In the genomic region with DNA sequence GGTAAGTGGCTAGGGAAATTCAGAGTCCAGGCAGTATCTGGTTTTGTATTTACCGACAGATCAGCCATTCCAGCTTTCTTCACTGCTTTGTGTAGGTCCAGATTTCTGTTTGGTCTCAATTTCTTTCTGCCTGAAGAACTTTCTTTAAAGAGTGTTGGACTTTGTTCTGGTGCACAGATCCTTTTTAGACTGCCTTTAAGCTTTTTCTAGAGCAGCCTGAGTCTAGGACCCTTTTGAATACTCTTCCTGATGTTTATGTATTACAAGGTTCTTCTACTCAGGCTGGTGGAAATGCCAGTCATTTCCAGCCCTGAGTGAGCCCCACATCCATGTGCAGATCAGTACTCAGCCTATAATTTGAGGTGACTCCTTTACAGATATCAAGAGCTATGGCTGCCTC, we compare ENCODE assay signal across 29 cellular contexts.
"Had no signal": no experiment of that assay in that cellular context is flagged by ENCODE, and none has a peak within 500 bp of the region (broad histone marks: within the 10 kb centered on the region; RNA-seq: fewer than 3 reads in every experiment).

No MANE protein-coding gene starts in this region.

- H3K36me3 ChIP-seq: esophagus squamous epithelium, heart right ventricle, left lung, lower lobe of right lung, neutrophil, stomach, thyroid gland, uterus had no signal

- H3K4me2 ChIP-seq: smooth muscle cell had no signal

- H3K27ac ChIP-seq: dorsolateral prefrontal cortex, epithelial cell of prostate, heart right ventricle, left lung, lower lobe of right lung, neutrophil, parathyroid adenoma, stomach, thyroid gland, uterus had no signal

- H3K27me3 Mint-ChIP-seq: progenitor cell of endocrine pancreas, type B pancreatic cell had no signal

- H3K9me3 ChIP-seq: esophagus squamous epithelium, heart right ventricle, left lung, lower lobe of right lung, neutrophil, stomach, thyroid gland, uterus had no signal

- H3K4me3 Mint-ChIP-seq: natural killer cell, neural crest cell, type B pancreatic cell had no signal

- ATAC-seq: heart right ventricle, left lung, lower lobe of right lung, natural killer cell, sciatic nerve had no signal

- H2AFZ ChIP-seq: parathyroid adenoma had no signal

- H3K4me1 ChIP-seq: lower lobe of right lung, uterus had no signal

- H3K9ac ChIP-seq: parathyroid adenoma had no signal

- H3K27ac Mint-ChIP-seq: natural killer cell, progenitor cell of endocrine pancreas had no signal

- H3K27me3 ChIP-seq: dorsolateral prefrontal cortex, esophagus squamous epithelium, heart right ventricle, left lung, neutrophil, stomach, thyroid gland, uterus had no signal

- H3K4me3 ChIP-seq: dorsolateral prefrontal cortex, esophagus squamous epithelium, heart right ventricle, left lung, lower lobe of right lung, smooth muscle cell, stomach, thyroid gland, uterus had no signal

- FAIRE-seq: colon, keratinocyte had no signal

- H3K9me3 Mint-ChIP-seq: natural killer cell, neural crest cell had no signal

- DNase-seq: central memory CD4-positive, alpha-beta T cell; dorsolateral prefrontal cortex; effector CD4-positive, alpha-beta T cell; esophagus squamous epithelium; foreskin melanocyte; glutamatergic neuron; heart right ventricle; hypothalamus; left lung; lower lobe of right lung; natural killer cell; stimulated activated CD4-positive, alpha-beta T cell treated with anti-CD3 and anti-CD28 coated beads, Interleukin-12 subunit alpha, Interleukin-12 subunit beta, amount 100 ng/mL, for 4 hours; stimulated activated CD4-positive, alpha-beta T cell treated with anti-CD3 and anti-CD28 coated beads, Interleukin-1b, Interleukin-23, amount 100 ng/mL, for 48 hours; stimulated activated CD4-positive, alpha-beta T cell treated with anti-CD3 and anti-CD28 coated beads, Interleukin-4, amount 100 ng/mL, for 1 hour; stimulated activated CD8-positive, alpha-beta memory T cell treated with anti-CD3 and anti-CD28 coated beads, Interleukin-4, amount 100 ng/mL, for 48 hours; stimulated activated naive CD4-positive, alpha-beta T cell treated with Interleukin-2 at 50 U/mL for 16 hours; stomach; thyroid gland; uterus had no signal

- H3K36me3 Mint-ChIP-seq: natural killer cell had no signal
